In genomic region chr16:1980770-1981087, GRCh38 we compare ENCODE assay signal across 16 cellular contexts. TPM values are rescaled to one million over a fixed set of nuclear protein-coding genes. Genes with fewer than 3 reads are reported as not detected.
A peak's percentile ranks its signal among the peaks of the same experiment; 100 is the strongest.
DNase-seq lines count a peak whose midpoint lies in the region; ATAC-seq, FAIRE-seq and TF ChIP-seq lines count a peak whose summit lies in the region.
"Had no signal": no experiment of that assay in that cellular context is flagged by ENCODE, and none has a peak within 500 bp of the region (broad histone marks: within the 10 kb centered on the region; RNA-seq: fewer than 3 reads in every experiment).

No MANE protein-coding gene starts in this region.

- TF ChIP-seq CTCF in endothelial cell of umbilical vein (IDR thresholded peaks at IDR 0.05; ENCODE audit: extremely low read depth in 1 of 2, insufficient read depth in 1 of 2, low read depth in 1 of 2, low read length in 2 of 2) (no peak), neural progenitor cell (IDR thresholded peaks at IDR 0.05) (no peak), GM10248 (IDR thresholded peaks at IDR 0.05; ENCODE audit: control extremely low read depth, extremely low read depth, low read depth, missing control alignments) (no peak)

- CTCF ChIA-PET in endothelial cell of umbilical vein (lab: Charles Lee) = interaction anchor here (5.0 kb wide), 1 partner anchor 160 kb away, joined by 21 read pairs; no protein-coding TSS in a partner anchor
- CTCF ChIA-PET in GM10248 (lab: Yijun Ruan, JAX) = interaction anchor here (1.1 to 3.0 kb wide), 3 partner anchors 15 to 160 kb away, joined by 3 to 10 read pairs (median 5); no protein-coding TSS in a partner anchor

- H2AFZ ChIP-seq in endothelial cell of umbilical vein (ENCODE audit: low read depth, low read length) (no peak overlapping the region), neural progenitor cell (replicated peaks) (no peak overlapping the region)

- H3K36me3 Mint-ChIP-seq in neural progenitor cell = no peaks in the 10 kb centered on the region

- H3K4me3 Mint-ChIP-seq in neural progenitor cell = no peak overlapping the region

- H3K27ac Mint-ChIP-seq in neural progenitor cell = no peak overlapping the region

- BruUV-seq in endothelial cell of umbilical vein (replicated peaks; lab: Mats Ljungman, UMichigan) = no TSS peak

- peaks cover 24% of the 10 kb centered on the region for H3K4me1 Mint-ChIP-seq in neural progenitor cell

- H4K20me1 ChIP-seq in endothelial cell of umbilical vein (replicated peaks; ENCODE audit: control insufficient read depth, extremely low read depth, insufficient read depth, low read length) = no peaks in the 10 kb centered on the region
- H4K20me1 ChIP-seq in neural progenitor cell (ENCODE audit: low read depth) = peaks cover 44% of the 10 kb centered on the region

- H3K4me3 ChIP-seq in HUES64 (ENCODE audit: low read length) = peak overlapping the region; percentile 58; the same call in 1 of the 2 replicates
- no peak overlapping the region for H3K4me3 ChIP-seq in endothelial cell of umbilical vein (replicated peaks in 1 of 3; ENCODE audit: insufficient read depth in 1 of 3, low read depth in 1 of 3, low read length in 3 of 3)
- no peak overlapping the region for H3K4me3 ChIP-seq in neural progenitor cell
- peak overlapping the region in 1 of 2 donors; percentile 6 for H3K4me3 ChIP-seq in small intestine (ENCODE audit: low read depth in 1 of 2, low read length in 2 of 2)
- H3K4me3 ChIP-seq: SJCRH30 had no signal

- FAIRE-seq in GM12891 (lab: Jason Lieb, UNC) (peak; percentile 38), endothelial cell of umbilical vein (lab: Jason Lieb, UNC) (no peak), small intestine (lab: Jason Lieb, UNC) (no peak)

- no peak for ATAC-seq in HG03045 (IDR thresholded peaks at IDR 0.05; ENCODE audit: unreplicated experiment)

- H3K9me3 Mint-ChIP-seq in neural progenitor cell = no peaks in the 10 kb centered on the region

- H3K27me3 Mint-ChIP-seq in neural progenitor cell (ENCODE audit: insufficient read depth, low read depth) = peaks cover 24% of the 10 kb centered on the region

- H3K36me3 ChIP-seq in HUES64 (ENCODE audit: insufficient read depth, low read length) (peaks cover 28% of the 10 kb centered on the region), endothelial cell of umbilical vein (ENCODE audit: control insufficient read depth in 2 of 2, extremely low read depth in 1 of 2, insufficient read depth in 2 of 2, low read length in 2 of 2) (peaks cover 7 to 25% of the 10 kb centered on the region in 2 experiments), neural progenitor cell (no peaks in the 10 kb centered on the region), small intestine (ENCODE audit: control insufficient read depth in 2 of 2, insufficient read depth in 2 of 2, low read length in 2 of 2) (no peaks in the 10 kb centered on the region)

- H3K9ac ChIP-seq in HUES64 (ENCODE audit: low read depth, low read length) (no peak overlapping the region), endothelial cell of umbilical vein (replicated peaks; ENCODE audit: extremely low read depth, insufficient read depth, low read length) (no peak overlapping the region), neural progenitor cell (no peak overlapping the region)

- H3K4me2 ChIP-seq in endothelial cell of umbilical vein (ENCODE audit: insufficient read depth, low read length) (no peak overlapping the region), neural progenitor cell (peak overlapping the region; percentile 77)

- peaks cover 5% of the 10 kb centered on the region for H3K79me2 ChIP-seq in endothelial cell of umbilical vein (ENCODE audit: control insufficient read depth, insufficient read depth, low read length)
- H3K79me2 ChIP-seq in neural progenitor cell (ENCODE audit: low read depth) = peaks cover 14% of the 10 kb centered on the region

- no peaks in the 10 kb centered on the region for H3K9me1 ChIP-seq in endothelial cell of umbilical vein (replicated peaks; ENCODE audit: control insufficient read depth, extremely low read depth, insufficient read depth, low read length)

- WGBS in HUES64 = 46% methylated on average over 16 of the region's 16 CpGs
- 18 to 21% (median 19%) methylated on average over 16 of the region's 16 CpGs for WGBS in small intestine, 3 donors

- DNase-seq in GM12891 (ENCODE audit: insufficient read length, low spot score) (no peak), endothelial cell of umbilical vein (ENCODE audit: low read depth, low spot score) (no peak), neural progenitor cell (ENCODE audit: low spot score) (no peak), head of caudate nucleus (no peak), GM10248 (ENCODE audit: extremely low spot score) (no peak), small intestine (no peak)
- DNase-seq: BE2C; CD4-positive, alpha-beta memory T cell; HCEC 1CT; Kasumi-1; NCI-H187 treated with DMSO at 0.1 percent for 48 hours; NCI-H446 treated with DMSO at 0.1 percent for 48 hours; SJCRH30 had no signal

- H3K27ac ChIP-seq in HUES64 (ENCODE audit: low read depth, low read length) (no peak overlapping the region), endothelial cell of umbilical vein (ENCODE audit: insufficient read depth, low read depth, low read length) (no peak overlapping the region), neural progenitor cell (no peak overlapping the region), small intestine (ENCODE audit: low read depth in 1 of 2, low read length in 1 of 2) (no peak overlapping the region)

- H3K4me1 ChIP-seq in HUES64 (ENCODE audit: insufficient read depth, low read length) = peaks cover 5% of the 10 kb centered on the region
- H3K4me1 ChIP-seq in endothelial cell of umbilical vein (ENCODE audit: control insufficient read depth, extremely low read depth, insufficient read depth, low read length) = peaks cover 15% of the 10 kb centered on the region
- peaks cover 37% of the 10 kb centered on the region for H3K4me1 ChIP-seq in neural progenitor cell
- H3K4me1 ChIP-seq in small intestine (ENCODE audit: control insufficient read depth in 2 of 2, insufficient read depth in 1 of 2, low read depth in 1 of 2, low read length in 1 of 2) = peaks cover 0 to 5% of the 10 kb centered on the region in 2 donors

- intact Hi-C loops in endothelial cell of umbilical vein (cut with micrococcal nuclease) = no loop called here
- intact Hi-C loops in head of caudate nucleus (cut with DNase I) = no loop called here

- TF ChIP-seq POLR2A in GM12891 (IDR thresholded peaks at IDR 0.05; ENCODE audit: low read depth, low read length) (no peak), endothelial cell of umbilical vein (IDR thresholded peaks at IDR 0.05; ENCODE audit: low read depth, low read length) (no peak)

- POLR2A ChIA-PET in endothelial cell of umbilical vein (lab: Charles Lee) = interaction anchor here (0.6 kb wide), 1 partner anchor 175 kb away, joined by 4 read pairs; the partner anchor contains the start of gene TRAF7
- POLR2A ChIA-PET in GM10248 (lab: Yijun Ruan, JAX) = interaction anchor here (0.5 to 3.2 kb wide), 3 partner anchors 10 to 672 kb away, joined by 3 to 21 read pairs (median 3); partner anchors contain the start of gene RPS2

- H3F3A ChIP-seq in neural progenitor cell (ENCODE audit: low read depth) = peaks cover 26% of the 10 kb centered on the region

- dilution Hi-C loops in endothelial cell of umbilical vein (cut with MboI; ENCODE audit: extremely low pct_ligation_motif_present, low sequenced_read_pairs) = no loop called here

- H3K9me3 ChIP-seq in HUES64 (ENCODE audit: insufficient read depth, low read depth, low read length) = no peaks in the 10 kb centered on the region
- H3K9me3 ChIP-seq in endothelial cell of umbilical vein (replicated peaks; ENCODE audit: control insufficient read depth, insufficient read depth, low read length) = no peaks in the 10 kb centered on the region
- no peaks in the 10 kb centered on the region for H3K9me3 ChIP-seq in neural progenitor cell (ENCODE audit: low read depth)
- no peaks in the 10 kb centered on the region for H3K9me3 ChIP-seq in small intestine (ENCODE audit: control insufficient read depth, low read depth)
- H3K9me3 ChIP-seq: BE2C, SJCRH30 had no signal

- H3K27me3 ChIP-seq in HUES64 (ENCODE audit: insufficient read depth, low read length) (peaks cover 46% of the 10 kb centered on the region), endothelial cell of umbilical vein (ENCODE audit: control insufficient read depth in 2 of 2, insufficient read depth in 2 of 2, low read length in 2 of 2) (peaks cover 35 to 41% of the 10 kb centered on the region in 2 experiments), neural progenitor cell (peaks cover 56% of the 10 kb centered on the region), small intestine (ENCODE audit: control insufficient read depth in 2 of 2, insufficient read depth in 2 of 2, low read length in 2 of 2) (peaks cover 0 to 5% of the 10 kb centered on the region in 2 donors)
- H3K27me3 ChIP-seq: SJCRH30 had no signal

RNA-seq across cellular contexts. Expression of gene NOXO1, which starts 0.5 kb away (rescaled TPM):
- 0.12 TPM for polyA plus RNA-seq in GM12891 (2012; ENCODE audit: low read depth, missing spikeins)
- 0.65 TPM for polyA plus RNA-seq in HUES64 (2013, experiment 1 of 2)
- not detected for polyA plus RNA-seq in HUES64 (2013, experiment 2 of 2)
- total RNA-seq in endothelial cell of umbilical vein (0.60 TPM in 1 of 2 replicates, not detected in the other), neural progenitor cell (ENCODE audit: low replicate concordance) (not detected in 2 replicates)
- polyA plus RNA-seq in endothelial cell of umbilical vein (0.37 and 0.40 TPM in 2 replicates), small intestine (10 to 100 TPM in 2 of 3 donors, 1 to 10 TPM in 1; 5.0 to 30.5 (median 16.5) TPM)
- 0.17 TPM in 1 of 2 replicates, not detected in the other for polyA plus RNA-seq in endothelial cell of umbilical vein (2011; cell fraction: cytosol; rRNA removed)
- 1.7 and 2.0 TPM in 2 replicates for polyA plus RNA-seq in endothelial cell of umbilical vein (2011; cell fraction: nucleus; rRNA removed)
- polyA plus RNA-seq in endothelial cell of umbilical vein (2012) = 0.41 TPM in 1 of 2 replicates, not detected in the other
- polyA minus RNA-seq in endothelial cell of umbilical vein = 0.17 TPM in 1 of 2 replicates, not detected in the other
- polyA minus RNA-seq in endothelial cell of umbilical vein (2011; cell fraction: cytosol; rRNA and poly(A)+ RNA removed) = not detected
- polyA minus RNA-seq in endothelial cell of umbilical vein (2011; cell fraction: nucleus; rRNA and poly(A)+ RNA removed) = not detected in 2 replicates
- polyA plus RNA-seq: AG04450 had no signal

RNA-seq across cellular contexts. Expression of gene GFER, which starts 3.3 kb away (rescaled TPM):
- 32.2 TPM for polyA plus RNA-seq in GM12891 (2012; ENCODE audit: low read depth, missing spikeins)
- 28.7 TPM for polyA plus RNA-seq in HUES64 (2013, experiment 1 of 2)
- 23.8 TPM for polyA plus RNA-seq in HUES64 (2013, experiment 2 of 2)
- total RNA-seq in endothelial cell of umbilical vein (29.9 and 30.5 TPM in 2 replicates), neural progenitor cell (ENCODE audit: low replicate concordance) (35.1 and 35.5 TPM in 2 replicates)
- polyA plus RNA-seq in endothelial cell of umbilical vein (13.7 and 26.0 TPM in 2 replicates), small intestine (100 to 1,000 TPM in 2 of 3 donors, 10 to 100 TPM in 1; 58.0 to 261 (median 131) TPM)
- polyA plus RNA-seq in endothelial cell of umbilical vein (2011; cell fraction: cytosol; rRNA removed) = 14.7 and 15.7 TPM in 2 replicates
- polyA plus RNA-seq in endothelial cell of umbilical vein (2011; cell fraction: nucleus; rRNA removed) = 9.8 and 11.5 TPM in 2 replicates
- polyA plus RNA-seq in endothelial cell of umbilical vein (2012) = 32.8 and 33.7 TPM in 2 replicates
- 6.6 and 10.7 TPM in 2 replicates for polyA minus RNA-seq in endothelial cell of umbilical vein
- polyA minus RNA-seq in endothelial cell of umbilical vein (2011; cell fraction: cytosol; rRNA and poly(A)+ RNA removed) = 25.2 TPM
- 4.5 and 7.2 TPM in 2 replicates for polyA minus RNA-seq in endothelial cell of umbilical vein (2011; cell fraction: nucleus; rRNA and poly(A)+ RNA removed)

RNA-seq across cellular contexts. Expression of gene TBL3, which starts 8.9 kb away (rescaled TPM):
- 28.8 TPM for polyA plus RNA-seq in GM12891 (2012; ENCODE audit: low read depth, missing spikeins)
- polyA plus RNA-seq in HUES64 (2013, experiment 1 of 2) = 44.1 TPM
- polyA plus RNA-seq in HUES64 (2013, experiment 2 of 2) = 45.6 TPM
- total RNA-seq in endothelial cell of umbilical vein = 42.2 and 42.3 TPM in 2 replicates
- 77.1 and 80.6 TPM in 2 replicates for polyA plus RNA-seq in endothelial cell of umbilical vein
- 41.0 and 51.3 TPM in 2 replicates for polyA plus RNA-seq in endothelial cell of umbilical vein (2011; cell fraction: cytosol; rRNA removed)
- polyA plus RNA-seq in endothelial cell of umbilical vein (2011; cell fraction: nucleus; rRNA removed) = 86.9 and 88.7 TPM in 2 replicates
- polyA plus RNA-seq in endothelial cell of umbilical vein (2012) = 41.6 and 49.8 TPM in 2 replicates
- polyA minus RNA-seq in endothelial cell of umbilical vein = 38.8 and 42.1 TPM in 2 replicates
- 53.1 TPM for polyA minus RNA-seq in endothelial cell of umbilical vein (2011; cell fraction: cytosol; rRNA and poly(A)+ RNA removed)
- 17.1 and 27.7 TPM in 2 replicates for polyA minus RNA-seq in endothelial cell of umbilical vein (2011; cell fraction: nucleus; rRNA and poly(A)+ RNA removed)
- total RNA-seq in neural progenitor cell (ENCODE audit: low replicate concordance) = 30.7 and 47.6 TPM in 2 replicates
- polyA plus RNA-seq in small intestine = 10 to 100 TPM; 45.4 to 49.7 (median 45.8) TPM

RNA-seq across cellular contexts. Expression of gene SYNGR3, which starts 9.0 kb away (rescaled TPM):
- polyA plus RNA-seq in GM12891 (2012; ENCODE audit: low read depth, missing spikeins) = 3.4 TPM
- 5.5 TPM for polyA plus RNA-seq in HUES64 (2013, experiment 1 of 2)
- 8.5 TPM for polyA plus RNA-seq in HUES64 (2013, experiment 2 of 2)
- 0.81 and 0.95 TPM in 2 replicates for total RNA-seq in endothelial cell of umbilical vein
- 1.4 and 2.6 TPM in 2 replicates for polyA plus RNA-seq in endothelial cell of umbilical vein
- 0.97 and 1.4 TPM in 2 replicates for polyA plus RNA-seq in endothelial cell of umbilical vein (2011; cell fraction: cytosol; rRNA removed)
- 1.0 and 1.1 TPM in 2 replicates for polyA plus RNA-seq in endothelial cell of umbilical vein (2011; cell fraction: nucleus; rRNA removed)
- 0.54 and 1.7 TPM in 2 replicates for polyA plus RNA-seq in endothelial cell of umbilical vein (2012)
- polyA minus RNA-seq in endothelial cell of umbilical vein = 2.0 and 2.1 TPM in 2 replicates
- 6.0 TPM for polyA minus RNA-seq in endothelial cell of umbilical vein (2011; cell fraction: cytosol; rRNA and poly(A)+ RNA removed)
- 0.24 and 0.72 TPM in 2 replicates for polyA minus RNA-seq in endothelial cell of umbilical vein (2011; cell fraction: nucleus; rRNA and poly(A)+ RNA removed)
- total RNA-seq in neural progenitor cell (ENCODE audit: low replicate concordance) = 4.4 and 8.7 TPM in 2 replicates
- 1 to 10 TPM in 2 of 3 donors, under 1 TPM in 1; 0.45 to 5.4 (median 1.1) TPM for polyA plus RNA-seq in small intestine

RNA-seq across cellular contexts. Expression of gene RNF151, which starts 14.1 kb away (rescaled TPM):
- 0.50 TPM for polyA plus RNA-seq in GM12891 (2012; ENCODE audit: low read depth, missing spikeins)
- not detected for polyA plus RNA-seq in HUES64 (2013, experiment 1 of 2)
- not detected for polyA plus RNA-seq in HUES64 (2013, experiment 2 of 2)
- not detected in 2 replicates for total RNA-seq in endothelial cell of umbilical vein
- not detected in 2 replicates for polyA plus RNA-seq in endothelial cell of umbilical vein
- polyA plus RNA-seq in endothelial cell of umbilical vein (2011; cell fraction: cytosol; rRNA removed) = not detected in 2 replicates
- polyA plus RNA-seq in endothelial cell of umbilical vein (2011; cell fraction: nucleus; rRNA removed) = not detected in 2 replicates
- polyA plus RNA-seq in endothelial cell of umbilical vein (2012) = not detected in 2 replicates
- not detected in 2 replicates for polyA minus RNA-seq in endothelial cell of umbilical vein
- not detected for polyA minus RNA-seq in endothelial cell of umbilical vein (2011; cell fraction: cytosol; rRNA and poly(A)+ RNA removed)
- polyA minus RNA-seq in endothelial cell of umbilical vein (2011; cell fraction: nucleus; rRNA and poly(A)+ RNA removed) = not detected in 2 replicates
- not detected in 2 replicates for total RNA-seq in neural progenitor cell (ENCODE audit: low replicate concordance)
- under 1 TPM in 1 of 3 donors, not detected in 2; 0.18 TPM for polyA plus RNA-seq in small intestine
- total RNA-seq: CD4-positive, alpha-beta memory T cell; SJCRH30 had no signal
- polyA plus RNA-seq: AG04450; CD4-positive, alpha-beta memory T cell had no signal
